Comparison of ENCODE assay signal across 9 cellular contexts in the genomic region with DNA sequence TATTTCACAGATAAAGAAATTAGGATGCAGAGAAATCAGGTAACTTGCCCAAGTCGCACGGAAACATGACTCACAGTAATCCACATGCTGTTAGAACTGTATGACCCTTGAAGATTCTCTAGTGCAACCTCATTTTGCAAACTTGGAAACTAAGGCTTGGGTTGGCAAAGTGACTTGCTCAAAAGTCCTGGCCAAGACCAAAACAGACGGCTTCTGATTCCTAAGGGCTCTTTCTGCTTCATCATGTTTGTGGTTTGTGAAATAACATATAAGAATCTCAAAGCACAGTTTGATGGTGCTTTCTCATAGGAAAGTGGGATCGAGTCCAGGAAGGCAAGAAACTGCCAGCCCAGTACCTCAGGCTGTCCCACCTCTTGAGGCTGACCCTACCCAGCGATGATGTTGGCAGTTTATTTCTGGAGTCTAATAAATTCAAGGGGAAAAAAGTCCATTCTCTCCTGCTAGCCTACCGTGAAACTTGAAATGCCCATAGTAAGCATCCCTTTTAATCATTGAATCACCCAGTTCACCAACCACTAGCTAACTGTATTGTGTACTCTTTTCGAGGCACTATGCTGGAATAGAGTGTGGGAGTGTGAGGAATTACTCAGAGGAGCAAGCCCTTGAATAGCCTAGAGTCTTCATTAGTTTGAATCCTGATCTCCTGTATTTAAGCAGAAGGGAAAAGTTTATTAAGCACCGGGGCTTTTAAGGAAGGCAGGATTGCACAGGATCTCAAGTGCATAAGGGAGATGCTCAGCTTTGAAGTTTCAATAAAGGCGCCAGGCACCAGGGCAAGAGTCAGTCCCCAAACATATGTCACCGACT. TPM values are rescaled to one million over a fixed set of nuclear protein-coding genes. Genes with fewer than 3 reads are reported as not detected.
DNase-seq lines count a peak whose midpoint lies in the region; ATAC-seq and TF ChIP-seq lines count a peak whose summit lies in the region.
"Had no signal": no experiment of that assay in that cellular context is flagged by ENCODE, and none has a peak within 500 bp of the region (broad histone marks: within the 10 kb centered on the region; RNA-seq: fewer than 3 reads in every experiment).

No MANE protein-coding gene starts in this region.

- no peak overlapping the region for H3K9ac ChIP-seq in OCI-LY1 (ENCODE audit: low read length)

- H2AFZ ChIP-seq in OCI-LY1 (ENCODE audit: low read length): 0 out of 2 replicates have a peak overlapping the region, but pooled peaks have one; percentile 31

- H3K27ac ChIP-seq in OCI-LY1 (ENCODE audit: low read depth, low read length, poor library complexity, severe bottlenecking) (peak overlapping the region; percentile 46), upper lobe of left lung (no peak overlapping the region)

- H3F3A ChIP-seq in OCI-LY1 (ENCODE audit: insufficient read depth, low read length): no peaks in the 10 kb centered on the region

- TF ChIP-seq POLR2A in upper lobe of left lung (IDR thresholded peaks at IDR 0.05): no peak

- H3K27me3 ChIP-seq in OCI-LY1 (ENCODE audit: insufficient read depth, low read length) (no peaks in the 10 kb centered on the region; the same call in 1 of the 2 replicates), upper lobe of left lung (no peaks in the 10 kb centered on the region)

- TF ChIP-seq EP300 in upper lobe of left lung (IDR thresholded peaks at IDR 0.05): no peak

- no peak overlapping the region for H3K4me3 ChIP-seq in OCI-LY1 (ENCODE audit: low read depth, low read length, poor library complexity, severe bottlenecking)
- H3K4me3 ChIP-seq in cardiac fibroblast (replicated peaks in 1 of 2; ENCODE audit: low read depth in 2 of 2, low read length in 2 of 2): no peak overlapping the region
- H3K4me3 ChIP-seq in retinal pigment epithelial cell (ENCODE audit: low read length): no peak overlapping the region
- peak overlapping the region in 1 of 4 donors; percentile 3 for H3K4me3 ChIP-seq in upper lobe of left lung

- no peak overlapping the region for H3K4me2 ChIP-seq in OCI-LY1 (ENCODE audit: low read length)

- H3K9me2 ChIP-seq in OCI-LY1 (ENCODE audit: low read depth, low read length): no peaks in the 10 kb centered on the region

- DNase-seq in activated CD4-positive, CD25-positive, alpha-beta regulatory T cell treated with anti-CD3 and anti-CD28 coated beads, Interleukin-2, amount 50 U/mL, for 72 hours: no peak
- DNase-seq in cardiac fibroblast (ENCODE audit: low read depth in 2 of 2) (peak; percentile 49 to 74), retinal pigment epithelial cell (ENCODE audit: low read depth) (peak; percentile 5), upper lobe of left lung (no peak), GM10266 (ENCODE audit: extremely low spot score) (no peak)

- whole genome bisulfite sequencing in upper lobe of left lung, 2 donors: 50 to 57% methylated on average over 8 to 10 of the region's 10 CpGs

- TF ChIP-seq CTCF in OCI-LY1 (IDR thresholded peaks at IDR 0.05; ENCODE audit: low read length) (no peak), cardiac fibroblast (IDR thresholded peaks at IDR 0.05; ENCODE audit: low read depth, low read length) (no peak), retinal pigment epithelial cell (conservative IDR thresholded peaks at IDR 0.05; ENCODE audit: low read depth, low read length) (no peak), upper lobe of left lung (IDR thresholded peaks at IDR 0.05) (no peak), GM10266 (IDR thresholded peaks at IDR 0.05; ENCODE audit: control insufficient read depth, insufficient read depth, low read depth, missing control alignments) (no peak)

- H4K20me1 ChIP-seq in OCI-LY1 (ENCODE audit: insufficient read depth, low read length): no peaks in the 10 kb centered on the region

- H3K36me3 ChIP-seq in OCI-LY1 (ENCODE audit: insufficient read depth, low read length) (no peaks in the 10 kb centered on the region), upper lobe of left lung (no peaks in the 10 kb centered on the region)

- ATAC-seq in activated CD4-positive, CD25-positive, alpha-beta regulatory T cell treated with anti-CD3 and anti-CD28 coated beads, Interleukin-2, amount 50 U/mL, for 24 hours: peak; percentile 12 to 29
- ATAC-seq in upper lobe of left lung (ENCODE audit: low FRiP score in 2 of 2) (no peak), HG03196 (IDR thresholded peaks at IDR 0.05; ENCODE audit: unreplicated experiment) (no peak)

- H3K4me1 ChIP-seq in OCI-LY1 (ENCODE audit: insufficient read depth, low read length, severe bottlenecking) (peaks cover 61% of the 10 kb centered on the region), upper lobe of left lung (peaks cover 3 to 13% (median 9%) of the 10 kb centered on the region in 4 donors)

- H3K9me3 ChIP-seq in OCI-LY1 (ENCODE audit: low read length) (peaks cover 7% of the 10 kb centered on the region; the same call in 1 of the 2 replicates), upper lobe of left lung (no peaks in the 10 kb centered on the region)

- H3K79me2 ChIP-seq in OCI-LY1 (ENCODE audit: insufficient read depth, low read length): no peaks in the 10 kb centered on the region

RNA-seq across cellular contexts. Expression of a gene that starts 14.1 kb away (rescaled TPM):
- total RNA-seq in upper lobe of left lung: 10 to 100 TPM in 1 of 6 donors, 1 to 10 TPM in 3, not detected in 2; 5.0 to 35.9 (median 7.5) TPM
- total RNA-seq: endothelial cell of umbilical vein had no signal

Comparison
In these comparisons a context has a peak if more than half of its experiments do, and no peak if none do; other contexts are left out.
1. ATAC-seq: peak in activated CD4-positive, CD25-positive, alpha-beta regulatory T cell treated with anti-CD3 and anti-CD28 coated beads, Interleukin-2, amount 50 U/mL, for 24 hours (2 of 2); none in upper lobe of left lung (0 of 2) and HG03196 (single experiment).
2. DNase-seq: peak in cardiac fibroblast (2 of 2) and retinal pigment epithelial cell (single experiment); none in activated CD4-positive, CD25-positive, alpha-beta regulatory T cell treated with anti-CD3 and anti-CD28 coated beads, Interleukin-2, amount 50 U/mL, for 72 hours (single experiment), upper lobe of left lung (0 of 2) and GM10266 (single experiment).